1 cellular context compared by ENCODE assay signal in the genomic region with DNA sequence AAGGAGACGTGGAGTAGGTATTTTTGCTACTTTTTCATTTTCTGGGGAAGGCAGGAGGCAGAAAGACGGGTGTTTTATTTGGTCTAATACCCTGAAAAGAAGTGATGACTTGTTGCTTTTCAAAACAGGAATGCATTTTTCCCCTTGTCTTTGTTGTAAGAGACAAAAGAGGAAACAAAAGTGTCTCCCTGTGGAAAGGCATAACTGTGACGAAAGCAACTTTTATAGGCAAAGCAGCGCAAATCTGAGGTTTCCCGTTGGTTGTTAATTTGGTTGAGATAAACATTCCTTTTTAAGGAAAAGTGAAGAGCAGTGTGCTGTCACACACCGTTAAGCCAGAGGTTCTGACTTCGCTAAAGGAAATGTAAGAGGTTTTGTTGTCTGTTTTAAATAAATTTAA.
TF ChIP-seq lines count a peak whose summit lies in the region.

No MANE protein-coding gene starts in this region.

TF ChIP-seq in GM23338, 12 proteins besides CTCF, POLR2A, EP300 and RAD21 (continued from another document):
- TF ChIP-seq, protein P1, sequence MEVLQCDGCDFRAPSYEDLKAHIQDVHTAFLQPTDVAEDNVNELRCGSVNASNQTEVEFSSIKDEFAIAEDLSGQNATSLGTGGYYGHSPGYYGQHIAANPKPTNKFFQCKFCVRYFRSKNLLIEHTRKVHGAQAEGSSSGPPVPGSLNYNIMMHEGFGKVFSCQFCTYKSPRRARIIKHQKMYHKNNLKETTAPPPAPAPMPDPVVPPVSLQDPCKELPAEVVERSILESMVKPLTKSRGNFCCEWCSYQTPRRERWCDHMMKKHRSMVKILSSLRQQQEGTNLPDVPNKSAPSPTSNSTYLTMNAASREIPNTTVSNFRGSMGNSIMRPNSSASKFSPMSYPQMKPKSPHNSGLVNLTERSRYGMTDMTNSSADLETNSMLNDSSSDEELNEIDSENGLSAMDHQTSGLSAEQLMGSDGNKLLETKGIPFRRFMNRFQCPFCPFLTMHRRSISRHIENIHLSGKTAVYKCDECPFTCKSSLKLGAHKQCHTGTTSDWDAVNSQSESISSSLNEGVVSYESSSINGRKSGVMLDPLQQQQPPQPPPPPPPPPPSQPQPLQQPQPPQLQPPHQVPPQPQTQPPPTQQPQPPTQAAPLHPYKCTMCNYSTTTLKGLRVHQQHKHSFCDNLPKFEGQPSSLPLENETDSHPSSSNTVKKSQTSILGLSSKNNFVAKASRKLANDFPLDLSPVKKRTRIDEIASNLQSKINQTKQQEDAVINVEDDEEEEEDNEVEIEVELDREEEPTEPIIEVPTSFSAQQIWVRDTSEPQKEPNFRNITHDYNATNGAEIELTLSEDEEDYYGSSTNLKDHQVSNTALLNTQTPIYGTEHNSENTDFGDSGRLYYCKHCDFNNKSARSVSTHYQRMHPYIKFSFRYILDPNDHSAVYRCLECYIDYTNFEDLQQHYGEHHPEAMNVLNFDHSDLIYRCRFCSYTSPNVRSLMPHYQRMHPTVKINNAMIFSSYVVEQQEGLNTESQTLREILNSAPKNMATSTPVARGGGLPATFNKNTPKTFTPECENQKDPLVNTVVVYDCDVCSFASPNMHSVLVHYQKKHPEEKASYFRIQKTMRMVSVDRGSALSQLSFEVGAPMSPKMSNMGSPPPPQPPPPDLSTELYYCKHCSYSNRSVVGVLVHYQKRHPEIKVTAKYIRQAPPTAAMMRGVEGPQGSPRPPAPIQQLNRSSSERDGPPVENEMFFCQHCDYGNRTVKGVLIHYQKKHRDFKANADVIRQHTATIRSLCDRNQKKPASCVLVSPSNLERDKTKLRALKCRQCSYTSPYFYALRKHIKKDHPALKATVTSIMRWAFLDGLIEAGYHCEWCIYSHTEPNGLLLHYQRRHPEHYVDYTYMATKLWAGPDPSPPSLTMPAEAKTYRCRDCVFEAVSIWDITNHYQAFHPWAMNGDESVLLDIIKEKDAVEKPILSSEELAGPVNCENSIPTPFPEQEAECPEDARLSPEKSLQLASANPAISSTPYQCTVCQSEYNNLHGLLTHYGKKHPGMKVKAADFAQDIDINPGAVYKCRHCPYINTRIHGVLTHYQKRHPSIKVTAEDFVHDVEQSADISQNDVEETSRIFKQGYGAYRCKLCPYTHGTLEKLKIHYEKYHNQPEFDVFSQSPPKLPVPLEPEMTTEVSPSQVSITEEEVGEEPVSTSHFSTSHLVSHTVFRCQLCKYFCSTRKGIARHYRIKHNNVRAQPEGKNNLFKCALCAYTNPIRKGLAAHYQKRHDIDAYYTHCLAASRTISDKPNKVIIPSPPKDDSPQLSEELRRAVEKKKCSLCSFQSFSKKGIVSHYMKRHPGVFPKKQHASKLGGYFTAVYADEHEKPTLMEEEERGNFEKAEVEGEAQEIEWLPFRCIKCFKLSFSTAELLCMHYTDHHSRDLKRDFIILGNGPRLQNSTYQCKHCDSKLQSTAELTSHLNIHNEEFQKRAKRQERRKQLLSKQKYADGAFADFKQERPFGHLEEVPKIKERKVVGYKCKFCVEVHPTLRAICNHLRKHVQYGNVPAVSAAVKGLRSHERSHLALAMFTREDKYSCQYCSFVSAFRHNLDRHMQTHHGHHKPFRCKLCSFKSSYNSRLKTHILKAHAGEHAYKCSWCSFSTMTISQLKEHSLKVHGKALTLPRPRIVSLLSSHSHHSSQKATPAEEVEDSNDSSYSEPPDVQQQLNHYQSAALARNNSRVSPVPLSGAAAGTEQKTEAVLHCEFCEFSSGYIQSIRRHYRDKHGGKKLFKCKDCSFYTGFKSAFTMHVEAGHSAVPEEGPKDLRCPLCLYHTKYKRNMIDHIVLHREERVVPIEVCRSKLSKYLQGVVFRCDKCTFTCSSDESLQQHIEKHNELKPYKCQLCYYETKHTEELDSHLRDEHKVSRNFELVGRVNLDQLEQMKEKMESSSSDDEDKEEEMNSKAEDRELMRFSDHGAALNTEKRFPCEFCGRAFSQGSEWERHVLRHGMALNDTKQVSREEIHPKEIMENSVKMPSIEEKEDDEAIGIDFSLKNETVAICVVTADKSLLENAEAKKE (CRISPR knock-in tag; IDR thresholded peaks at IDR 0.05): no peak
- TF ChIP-seq JUNB (IDR thresholded peaks at IDR 0.05; ENCODE audit: unreplicated experiment): no peak
- no peak for TF ChIP-seq STAT1 (IDR thresholded peaks at IDR 0.05; ENCODE audit: unreplicated experiment)
TF ChIP-seq in GM23338: peak in this region for 0.
